15 cellular contexts compared by ENCODE assay signal in the genomic region with DNA sequence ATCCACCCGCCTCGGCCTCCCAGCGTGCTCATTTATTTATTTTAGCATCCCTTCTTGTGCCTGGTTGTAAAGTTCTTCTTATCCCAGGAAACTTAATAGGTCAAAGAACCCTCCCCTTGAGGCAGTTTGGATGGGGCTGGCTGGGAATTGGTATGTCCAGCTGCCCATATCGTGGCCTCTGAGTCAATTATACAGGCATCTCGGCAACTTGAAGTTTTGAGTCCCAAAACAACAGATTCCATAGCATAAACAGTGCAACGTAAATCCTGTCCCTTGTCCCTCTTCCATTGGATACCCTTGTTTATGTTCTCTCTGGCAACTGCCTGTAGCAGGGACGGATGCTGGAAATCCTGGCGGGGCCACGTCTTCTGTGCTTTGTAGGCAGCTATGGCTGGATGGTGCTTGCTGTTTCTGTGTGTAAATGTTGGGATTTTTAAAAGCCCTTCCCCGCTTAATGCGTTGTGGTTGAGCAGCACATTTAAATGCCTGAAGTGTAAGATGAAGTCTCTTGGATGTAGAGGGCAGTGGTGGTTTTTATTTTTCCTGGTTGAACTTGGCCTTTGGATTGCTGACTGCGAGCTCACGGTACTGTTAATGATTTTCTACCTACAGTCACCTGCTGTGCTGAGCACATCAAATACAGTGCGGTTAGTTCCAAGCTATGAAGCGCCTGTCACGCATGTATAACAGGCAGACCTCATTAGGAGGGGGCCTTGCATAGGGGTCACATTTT.
DNase-seq lines count a peak whose midpoint lies in the region; ATAC-seq and TF ChIP-seq lines count a peak whose summit lies in the region.
"Had no signal": no experiment of that assay in that cellular context is flagged by ENCODE, and none has a peak within 500 bp of the region (broad histone marks: within the 10 kb centered on the region; RNA-seq: fewer than 3 reads in every experiment).

No MANE protein-coding gene starts in this region.

- H3K4me1 Mint-ChIP-seq in type B pancreatic cell (ENCODE audit: unreplicated experiment): peaks cover 10% of the 10 kb centered on the region

- TF ChIP-seq RAD21 in IMR-90 (IDR thresholded peaks at IDR 0.05; ENCODE audit: low read length): no peak

- no peak overlapping the region for H4K8ac ChIP-seq in IMR-90 (ENCODE audit: low read depth in 2 of 2, low read length in 2 of 2)

- no peak overlapping the region for H3K23ac ChIP-seq in IMR-90 (ENCODE audit: low read depth, low read length)

- no peaks in the 10 kb centered on the region for H3K27me3 ChIP-seq in IMR-90 (ENCODE audit: control insufficient read depth, insufficient read depth, low read length)
- H3K27me3 ChIP-seq in duodenal mucosa (ENCODE audit: control insufficient read depth in 1 of 2, insufficient read depth in 2 of 2, low read length in 2 of 2): no peaks in the 10 kb centered on the region
- H3K27me3 ChIP-seq in gastroesophageal sphincter: no peaks in the 10 kb centered on the region
- H3K27me3 ChIP-seq in upper lobe of left lung: no peaks in the 10 kb centered on the region
- H3K27me3 ChIP-seq: neural progenitor cell, sigmoid colon had no signal

- peak overlapping the region; percentile 16 for H2BK120ac ChIP-seq in IMR-90 (ENCODE audit: low read depth, low read length)

- no peaks in the 10 kb centered on the region for H3K9me3 Mint-ChIP-seq in type B pancreatic cell

- H3K14ac ChIP-seq in IMR-90 (replicated peaks; ENCODE audit: low read depth, low read length): no peak overlapping the region

- H2BK15ac ChIP-seq in IMR-90 (ENCODE audit: low read depth, low read length): no peak overlapping the region

- BruUV-seq in IMR-90 (replicated peaks; lab: Mats Ljungman, UMichigan): no TSS peak

- H3K79me1 ChIP-seq in IMR-90 (ENCODE audit: low read depth in 1 of 2, low read length in 2 of 2): peaks cover 0 to 1% of the 10 kb centered on the region in 2 experiments; a peak in 2 of 4 replicates

- H3K36me3 ChIP-seq in IMR-90 (ENCODE audit: control insufficient read depth, insufficient read depth, low read length) (no peaks in the 10 kb centered on the region), duodenal mucosa (ENCODE audit: control insufficient read depth in 1 of 2, insufficient read depth in 2 of 2, low read length in 2 of 2) (no peaks in the 10 kb centered on the region), gastroesophageal sphincter (no peaks in the 10 kb centered on the region), upper lobe of left lung (no peaks in the 10 kb centered on the region)
- H3K36me3 ChIP-seq: lower lobe of right lung, neural progenitor cell, sigmoid colon had no signal

- no peaks in the 10 kb centered on the region for H4K20me1 ChIP-seq in IMR-90 (ENCODE audit: insufficient read depth, low read length)

- TF ChIP-seq CTCF in IMR-90 (conservative IDR thresholded peaks at IDR 0.05; ENCODE audit: low read depth, low read length) (no peak), type B pancreatic cell (conservative IDR thresholded peaks at IDR 0.05) (no peak), gastroesophageal sphincter (IDR thresholded peaks at IDR 0.05) (no peak), upper lobe of left lung (IDR thresholded peaks at IDR 0.05) (no peak)

- TF ChIP-seq EP300 in gastroesophageal sphincter (IDR thresholded peaks at IDR 0.05) (no peak), upper lobe of left lung (IDR thresholded peaks at IDR 0.05) (no peak)

- peak overlapping the region; percentile 21; the same call in 1 of the 2 replicates for H2BK20ac ChIP-seq in IMR-90 (ENCODE audit: low read depth, low read length)

- no peak overlapping the region for H3K56ac ChIP-seq in IMR-90 (ENCODE audit: extremely low read depth, insufficient read depth, low read length)

- peaks cover 15% of the 10 kb centered on the region for H3K36me3 Mint-ChIP-seq in type B pancreatic cell

- H3K27ac Mint-ChIP-seq in type B pancreatic cell: peak overlapping the region; percentile 81
- H3K27ac Mint-ChIP-seq: neural progenitor cell had no signal

- H4K5ac ChIP-seq in IMR-90 (ENCODE audit: low read depth, low read length): 0 out of 2 replicates have a peak overlapping the region, but pooled peaks have one; percentile 16

- peak overlapping the region; percentile 1; the same call in 1 of the 2 replicates for H2AK5ac ChIP-seq in IMR-90 (ENCODE audit: low read depth, low read length)

- no peaks in the 10 kb centered on the region for H3K27me3 Mint-ChIP-seq in type B pancreatic cell

- peak overlapping the region; percentile 13; the same call in 1 of the 2 replicates for H3K27ac ChIP-seq in IMR-90 (ENCODE audit: insufficient read depth, low read length)
- peak overlapping the region; percentile 30 for H3K27ac ChIP-seq in duodenal mucosa (ENCODE audit: low read depth, low read length)
- H3K27ac ChIP-seq in gastroesophageal sphincter: no peak overlapping the region
- no peak overlapping the region for H3K27ac ChIP-seq in upper lobe of left lung
- H3K27ac ChIP-seq: lower lobe of right lung, neural progenitor cell, sigmoid colon had no signal

- H3K18ac ChIP-seq in IMR-90 (ENCODE audit: low read depth, low read length): peak overlapping the region; percentile 58; the same call in 1 of the 2 replicates

- ATAC-seq in IMR-90 (ENCODE audit: low read depth) (peak; percentile 70), gastroesophageal sphincter (no peak), upper lobe of left lung (ENCODE audit: low FRiP score in 2 of 2) (no peak), HG03439 (IDR thresholded peaks at IDR 0.05; ENCODE audit: unreplicated experiment) (no peak)
- ATAC-seq: Right ventricle myocardium inferior had no signal

- in situ Hi-C loops in IMR-90 (cut with MboI; ENCODE audit: low sequenced_read_pairs): no loop called here

- H4K91ac ChIP-seq in IMR-90 (ENCODE audit: insufficient read depth, low read depth, low read length): no peak overlapping the region

- DNase-seq in IMR-90 (peak; percentile 57), mucosa of gallbladder (ENCODE audit: low spot score) (peak; percentile 50), type B pancreatic cell (ENCODE audit: extremely low spot score, unreplicated experiment) (no peak), upper lobe of left lung (no peak)
- DNase-seq: cerebellar nuclear complex; KG1; lower lobe of right lung; NCI-H1092 treated with DMSO at 0.1 percent for 48 hours; sigmoid colon; stimulated activated CD4-positive, alpha-beta T cell treated with anti-CD3 and anti-CD28 coated beads, Interleukin-4, amount 100 ng/mL, for 1 hour had no signal

- WGBS in IMR-90 (ENCODE audit: extremely low coverage in 2 of 2, insufficient read length in 1 of 2), 2 experiments: 85% methylated on average over 8 of the region's 16 CpGs; no CpG with 5 or more reads in 1 of the 2 experiments
- WGBS in gastroesophageal sphincter (ENCODE audit: low coverage in 1 of 2), 2 donors: 89 to 92% methylated on average over 10 to 12 of the region's 16 CpGs
- WGBS in upper lobe of left lung, 2 donors: 84 to 91% methylated on average over 15 to 16 of the region's 16 CpGs

- H3K9me1 ChIP-seq in IMR-90 (ENCODE audit: insufficient read depth, low read length): no peaks in the 10 kb centered on the region

- peak overlapping the region; percentile 4 for H2AFZ ChIP-seq in IMR-90 (replicated peaks; ENCODE audit: low read length, poor library complexity)
- H2AFZ ChIP-seq: neural progenitor cell had no signal

- peak overlapping the region; percentile 20 for H3K4me2 ChIP-seq in IMR-90 (ENCODE audit: low read depth, low read length)
- H3K4me2 ChIP-seq: neural progenitor cell had no signal

- dilution Hi-C loops in IMR-90 (cut with HindIII; ENCODE audit: low sequenced_read_pairs, unreplicated experiment): no loop called here

- no peak overlapping the region for H2AK9ac ChIP-seq in IMR-90 (replicated peaks; ENCODE audit: low read depth, low read length, poor library complexity)

- CTCF ChIA-PET in IMR-90 (lab: Yijun Ruan, JAX): no interaction called here

- POLR2A ChIA-PET in IMR-90 (lab: Charles Lee; ENCODE audit: unreplicated experiment): no interaction called here

- H3K9ac ChIP-seq in IMR-90 (ENCODE audit: low read depth, low read length): 0 out of 2 replicates have a peak overlapping the region, but pooled peaks have one; percentile 14
- H3K9ac ChIP-seq in duodenal mucosa (ENCODE audit: low read depth in 1 of 2, low read length in 2 of 2): peak overlapping the region in 1 of 2 donors; percentile 30
- H3K9ac ChIP-seq: neural progenitor cell had no signal

- H2BK5ac ChIP-seq in IMR-90 (ENCODE audit: low read depth, low read length, poor library complexity, severe bottlenecking): no peak overlapping the region

- no peaks in the 10 kb centered on the region for H3K9me3 ChIP-seq in IMR-90 (ENCODE audit: control insufficient read depth, insufficient read depth, low read length)
- H3K9me3 ChIP-seq in duodenal mucosa (ENCODE audit: control insufficient read depth in 1 of 2, low read length in 2 of 2): no peaks in the 10 kb centered on the region
- H3K9me3 ChIP-seq in gastroesophageal sphincter: no peaks in the 10 kb centered on the region
- H3K9me3 ChIP-seq in upper lobe of left lung: no peaks in the 10 kb centered on the region
- H3K9me3 ChIP-seq: lower lobe of right lung, sigmoid colon had no signal

- H3K4me3 ChIP-seq in IMR-90 (ENCODE audit: insufficient read depth, low read depth, low read length): no peak overlapping the region
- H3K4me3 ChIP-seq in duodenal mucosa (ENCODE audit: low read depth in 1 of 2, low read length in 2 of 2): peak overlapping the region; percentile 6 to 43
- no peak overlapping the region for H3K4me3 ChIP-seq in gastroesophageal sphincter
- H3K4me3 ChIP-seq in upper lobe of left lung: no peak overlapping the region
- H3K4me3 ChIP-seq: lower lobe of right lung, neural progenitor cell, sigmoid colon had no signal

- peaks cover 9% of the 10 kb centered on the region; the same call in 1 of the 2 replicates for H3K4me1 ChIP-seq in IMR-90 (ENCODE audit: control insufficient read depth, insufficient read depth, low read length)
- H3K4me1 ChIP-seq in duodenal mucosa (ENCODE audit: control insufficient read depth in 1 of 2, insufficient read depth in 2 of 2, low read length in 2 of 2): peaks cover 12 to 14% of the 10 kb centered on the region in 2 donors
- peaks cover 0 to 3% (median 0%) of the 10 kb centered on the region in 3 donors for H3K4me1 ChIP-seq in gastroesophageal sphincter
- H3K4me1 ChIP-seq in upper lobe of left lung: no peaks in the 10 kb centered on the region
- H3K4me1 ChIP-seq: lower lobe of right lung, sigmoid colon had no signal

- no peak for TF ChIP-seq POLR2A in IMR-90 (IDR thresholded peaks at IDR 0.05; ENCODE audit: low read depth, low read length)
- no peak for TF ChIP-seq POLR2A in gastroesophageal sphincter (IDR thresholded peaks at IDR 0.05)
- TF ChIP-seq POLR2A in upper lobe of left lung (IDR thresholded peaks at IDR 0.05): no peak

- peak overlapping the region; percentile 30 for H3K4me3 Mint-ChIP-seq in type B pancreatic cell
- H3K4me3 Mint-ChIP-seq: neural progenitor cell had no signal

- no peak overlapping the region for H3K4ac ChIP-seq in IMR-90 (ENCODE audit: low read depth, low read length)

- intact Hi-C loops in IMR-90 (cut with micrococcal nuclease): no loop called here

TF ChIP-seq in IMR-90, 13 proteins besides CTCF, POLR2A, EP300 and RAD21 (continues in another document):
- TF ChIP-seq MAFK (IDR thresholded peaks at IDR 0.05; ENCODE audit: low read depth, low read length): no peak
- no peak for TF ChIP-seq MAZ (IDR thresholded peaks at IDR 0.05; ENCODE audit: borderline replicate concordance, low read depth, low read length)
- TF ChIP-seq BHLHE40 (IDR thresholded peaks at IDR 0.05; ENCODE audit: low read depth, low read length): no peak

Comparison
In these comparisons a context has a peak if more than half of its experiments do, and no peak if none do; other contexts are left out.
1. DNase-seq: peak in IMR-90 (single experiment) and mucosa of gallbladder (single experiment); none in type B pancreatic cell (single experiment) and upper lobe of left lung (0 of 2).
2. H3K27ac ChIP-seq: peak in IMR-90 (single experiment) and duodenal mucosa (single experiment); none in gastroesophageal sphincter (0 of 4) and upper lobe of left lung (0 of 4).
3. H3K4me3 ChIP-seq: peak in duodenal mucosa (2 of 2); none in IMR-90 (single experiment), gastroesophageal sphincter (0 of 2) and upper lobe of left lung (0 of 4).